ENCODE assay signal across 8 cellular contexts in the genomic region with DNA sequence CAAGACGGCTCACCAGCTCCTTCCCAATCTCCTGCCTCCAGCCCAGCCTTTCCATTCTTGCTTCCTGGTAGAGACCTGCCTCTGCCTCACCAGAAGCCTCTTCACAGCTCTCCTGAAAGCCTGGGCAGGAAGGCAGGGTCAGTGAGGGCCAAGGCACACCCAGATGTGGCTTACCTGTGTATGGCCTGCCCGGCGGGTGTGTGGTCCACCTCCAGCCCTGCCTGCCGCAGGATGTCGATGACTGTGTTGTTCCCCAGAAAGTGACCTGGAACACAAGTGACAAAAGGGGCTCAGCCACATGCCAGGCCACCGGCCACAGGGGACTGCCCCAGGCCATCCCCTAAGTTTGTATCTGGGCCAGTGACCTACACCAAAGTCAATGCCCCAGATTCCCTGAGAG.
"Had no signal": no experiment of that assay in that cellular context is flagged by ENCODE, and none has a peak within 500 bp of the region (broad histone marks: within the 10 kb centered on the region; RNA-seq: fewer than 3 reads in every experiment).

No MANE protein-coding gene starts in this region.

- H3K4me3 ChIP-seq: GM23248, HAP-1, K562 had no signal

- H3K27ac ChIP-seq: GM23248 had no signal

- H3K9me3 ChIP-seq: HAP-1 had no signal

- H3K4me3 Mint-ChIP-seq: HFFc6 had no signal

- H3K27ac Mint-ChIP-seq: HFFc6 had no signal

- ATAC-seq: HCT116, K562 had no signal

- H3K36me3 ChIP-seq: HAP-1 had no signal

- H3K4me1 ChIP-seq: HAP-1 had no signal

- DNase-seq: GM23248, GOT3, HFFc6, IMR-90, KG1 had no signal

- H2AFZ ChIP-seq: GM23248 had no signal

- H3K9ac ChIP-seq: GM23248 had no signal
